In the genomic region with DNA sequence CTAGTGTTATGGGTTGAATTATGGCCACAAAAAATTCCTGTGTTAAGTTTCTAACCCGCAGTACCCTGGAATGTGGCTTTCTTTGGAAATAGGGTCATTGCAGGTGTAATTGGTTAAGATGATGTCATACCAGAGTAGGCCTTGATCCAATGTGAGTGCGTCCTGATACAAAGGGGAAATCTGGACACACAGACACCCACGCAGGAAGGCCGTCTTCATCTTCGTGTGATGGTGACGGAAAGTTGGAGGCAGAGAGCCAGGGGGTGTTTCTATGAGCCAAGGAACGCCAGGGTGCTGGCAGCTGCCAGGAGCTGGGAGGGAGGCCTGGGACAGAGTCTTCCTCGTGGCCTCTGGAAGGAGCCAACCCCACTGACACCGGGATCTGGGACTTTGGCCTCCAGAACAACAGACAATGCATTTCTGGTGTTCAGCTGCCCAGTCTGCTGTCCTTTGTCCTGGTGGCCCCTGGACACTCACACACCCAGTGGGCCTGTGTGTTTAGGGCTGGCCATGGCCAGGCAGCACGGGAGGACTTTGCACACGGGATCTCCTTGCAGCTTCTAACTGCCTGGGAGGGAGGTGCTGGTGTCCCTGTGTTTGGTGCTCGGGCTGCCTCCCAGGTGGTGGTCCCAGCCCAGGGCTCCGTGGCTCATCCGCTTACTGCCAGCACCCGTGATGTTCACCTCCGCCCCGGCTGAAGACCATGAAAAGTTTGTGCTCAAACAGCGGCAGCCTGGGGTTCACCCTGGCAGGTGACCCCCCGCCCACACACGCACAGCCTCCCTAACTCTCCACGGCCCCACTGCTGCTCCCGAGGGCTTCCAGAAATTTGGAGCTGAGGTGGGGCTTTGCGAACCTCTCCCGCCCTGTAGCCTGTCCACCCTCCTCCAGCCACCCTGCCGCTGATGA, we compare ENCODE assay signal across 22 cellular contexts. TPM values are rescaled to one million over a fixed set of nuclear protein-coding genes. Genes with fewer than 3 reads are reported as not detected.
"Had no signal": no experiment of that assay in that cellular context is flagged by ENCODE, and none has a peak within 500 bp of the region (broad histone marks: within the 10 kb centered on the region; RNA-seq: fewer than 3 reads in every experiment).

No MANE protein-coding gene starts in this region.

- H3K9me3 ChIP-seq: SK-N-SH, suprapubic skin, upper lobe of left lung had no signal

- H3K9ac ChIP-seq: parathyroid adenoma, SK-N-SH had no signal

- H3K27ac ChIP-seq: dorsolateral prefrontal cortex, parathyroid adenoma, suprapubic skin, upper lobe of left lung, VCaP had no signal

- DNase-seq: activated CD4-positive, alpha-beta T cell treated with anti-CD3 and anti-CD28 coated beads, Interleukin-2, amount 50 U/mL, for 48 hours; activated CD8-positive, alpha-beta memory T cell treated with anti-CD3 and anti-CD28 coated beads, Interleukin-2, amount 10 ng/mL, durations not matched to agents 7 days and 5 days; activated naive CD4-positive, alpha-beta T cell treated with anti-CD3 and anti-CD28 coated beads, Interleukin-2, amount 10 ng/mL, durations not matched to agents 7 days and 5 days; activated T-cell treated with anti-CD3 and anti-CD28 coated beads, Interleukin-2, amount 50 U/mL, for 1 hour; dorsolateral prefrontal cortex; mesendoderm; retina; SK-N-SH; small intestine had no signal

- H3K36me3 Mint-ChIP-seq: activated CD8-positive, alpha-beta memory T cell treated with anti-CD3 and anti-CD28 coated beads, Interleukin-2, amount 10 ng/mL, durations not matched to agents 7 days and 5 days; activated naive CD4-positive, alpha-beta T cell treated with anti-CD3 and anti-CD28 coated beads, Interleukin-2, amount 10 ng/mL, durations not matched to agents 7 days and 5 days had no signal

- H3K36me3 ChIP-seq: suprapubic skin, upper lobe of left lung had no signal

- H3K4me1 ChIP-seq: parathyroid adenoma, suprapubic skin, upper lobe of left lung had no signal

- H3K4me3 Mint-ChIP-seq: activated CD8-positive, alpha-beta memory T cell treated with anti-CD3 and anti-CD28 coated beads, Interleukin-2, amount 10 ng/mL, durations not matched to agents 7 days and 5 days; activated naive CD4-positive, alpha-beta T cell treated with anti-CD3 and anti-CD28 coated beads, Interleukin-2, amount 10 ng/mL, durations not matched to agents 7 days and 5 days; stimulated activated naive CD8-positive, alpha-beta T cell treated with anti-CD3 and anti-CD28 coated beads, Interleukin-15, Interleukin-2, amounts not matched to agents 100 ng/mL and 50 ng/mL, for 24 hours had no signal

- H2AFZ ChIP-seq: parathyroid adenoma had no signal

- H3K4me2 ChIP-seq: SK-N-SH had no signal

- ATAC-seq: activated CD8-positive, alpha-beta memory T cell treated with anti-CD3 and anti-CD28 coated beads, Interleukin-2, amount 10 ng/mL, durations not matched to agents 7 days and 5 days; esophagus mucosa had no signal

- H3K27ac Mint-ChIP-seq: activated CD8-positive, alpha-beta memory T cell treated with anti-CD3 and anti-CD28 coated beads, Interleukin-2, amount 10 ng/mL, durations not matched to agents 7 days and 5 days; activated naive CD4-positive, alpha-beta T cell treated with anti-CD3 and anti-CD28 coated beads, Interleukin-2, amount 10 ng/mL, durations not matched to agents 7 days and 5 days; activated T-helper 2 cell treated with anti-CD3 and anti-CD28 coated beads, Interferon-gamma antibody, Interleukin-2, Interleukin-4, amounts not matched to agents 10 μg/mL and 5 μg/mL and 100 μg/mL, durations not matched to agents 14 hours and 24 hours and 36 hours; stimulated activated naive CD8-positive, alpha-beta T cell treated with anti-CD3 and anti-CD28 coated beads, Interleukin-15, Interleukin-2, amounts not matched to agents 100 ng/mL and 50 ng/mL, for 24 hours had no signal

- H3K4me3 ChIP-seq: dorsolateral prefrontal cortex, suprapubic skin, upper lobe of left lung had no signal

- H3K9me3 Mint-ChIP-seq: activated naive CD4-positive, alpha-beta T cell treated with anti-CD3 and anti-CD28 coated beads, Interleukin-2, amount 10 ng/mL, durations not matched to agents 7 days and 5 days; activated T-helper 2 cell treated with anti-CD3 and anti-CD28 coated beads, Interferon-gamma antibody, Interleukin-2, Interleukin-4, amounts not matched to agents 10 μg/mL and 5 μg/mL and 100 μg/mL, durations not matched to agents 14 hours and 24 hours and 36 hours; stimulated activated naive CD8-positive, alpha-beta T cell treated with anti-CD3 and anti-CD28 coated beads, Interleukin-15, Interleukin-2, amounts not matched to agents 100 ng/mL and 50 ng/mL, for 24 hours had no signal

- FAIRE-seq: astrocyte, bronchial epithelial cell, endometrium, small intestine had no signal

- H3K79me2 ChIP-seq: parathyroid adenoma had no signal

RNA-seq across cellular contexts. Expression of gene GATA5, which starts 53.4 kb away (rescaled TPM):
- total RNA-seq: activated CD8-positive, alpha-beta memory T cell treated with anti-CD3 and anti-CD28 coated beads, Interleukin-2, amount 10 ng/mL, durations not matched to agents 7 days and 5 days; activated T-helper 2 cell treated with anti-CD3 and anti-CD28 coated beads, Interferon-gamma antibody, Interleukin-2, Interleukin-4, amounts not matched to agents 10 μg/mL and 5 μg/mL and 100 μg/mL, durations not matched to agents 14 hours and 24 hours and 36 hours; astrocyte; bronchial epithelial cell; esophagus mucosa; glomerular endothelial cell; kidney epithelial cell; T-helper 1 cell treated with Interleukin-12 subunit alpha and Interleukin-12 subunit beta and Interleukin-4 antibody, amounts not matched to agents 30 ng/mL and 1 ng/mL, for 36 hours had no signal
- polyA plus RNA-seq: SK-N-SH had no signal
